7 cellular contexts compared by ENCODE assay signal in the genomic region with DNA sequence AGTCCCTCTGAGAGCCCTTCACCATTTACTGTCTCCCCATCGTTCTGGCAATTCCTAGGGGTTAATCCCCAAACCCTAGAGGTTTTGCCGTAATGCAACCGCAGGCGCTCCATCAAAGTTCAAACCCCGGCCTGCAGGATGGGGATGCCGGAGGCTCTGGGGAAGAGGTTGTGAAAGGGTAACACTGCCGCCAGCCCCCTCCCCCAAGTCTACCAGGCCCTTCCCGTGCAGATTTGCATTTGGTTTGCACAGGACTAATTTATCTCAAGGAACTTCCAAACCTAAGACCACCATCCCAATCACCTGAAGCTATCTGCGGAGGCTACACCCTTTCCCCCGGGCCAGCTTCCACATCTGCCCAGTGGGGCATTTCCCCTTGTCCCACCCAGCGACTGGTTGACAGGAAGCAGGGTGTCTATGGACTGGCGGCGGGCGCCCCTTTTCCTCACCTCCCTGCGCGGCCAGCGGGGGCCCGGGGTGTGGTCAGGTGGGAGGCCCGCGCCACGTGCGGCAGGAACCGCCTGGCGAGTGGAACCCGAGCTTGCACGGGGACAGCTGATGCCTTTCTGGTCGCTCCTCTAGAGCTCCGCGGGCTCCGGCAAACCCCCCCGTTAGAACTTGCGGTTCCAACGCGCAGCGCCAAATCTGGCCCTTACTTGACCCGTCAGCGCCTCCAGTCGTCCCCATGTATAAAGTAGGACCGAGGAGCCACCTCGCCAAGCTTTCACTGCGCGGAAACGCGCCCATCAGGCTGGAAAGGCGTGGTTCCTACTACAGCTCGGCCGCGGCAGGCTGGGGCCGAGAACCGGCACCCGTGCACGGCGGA. TPM values are rescaled to one million over a fixed set of nuclear protein-coding genes. Genes with fewer than 3 reads are reported as not detected.
DNase-seq lines count a peak whose midpoint lies in the region; ATAC-seq and TF ChIP-seq lines count a peak whose summit lies in the region.

No MANE protein-coding gene starts in this region.

- TF ChIP-seq EP300 in gastroesophageal sphincter (IDR thresholded peaks at IDR 0.05): no peak

- H3K4me1 ChIP-seq in gastroesophageal sphincter: peaks cover 0 to 21% (median 9%) of the 10 kb centered on the region in 3 donors
- H3K4me1 ChIP-seq in skeletal muscle satellite cell (ENCODE audit: control insufficient read depth, insufficient read depth, low read length): no peaks in the 10 kb centered on the region
- peaks cover 19% of the 10 kb centered on the region for H3K4me1 ChIP-seq in testis

- no peaks in the 10 kb centered on the region for H3K9me3 ChIP-seq in gastroesophageal sphincter
- no peaks in the 10 kb centered on the region for H3K9me3 ChIP-seq in skeletal muscle satellite cell (replicated peaks; ENCODE audit: low read length)
- H3K9me3 ChIP-seq in testis: no peaks in the 10 kb centered on the region

- 11 to 21% methylated on average over 3 to 10 of the region's 53 CpGs for WGBS in gastroesophageal sphincter (ENCODE audit: low coverage in 1 of 2), 2 donors
- 20 to 38% methylated on average over 14 to 53 of the region's 53 CpGs for WGBS in testis, 2 donors

- TF ChIP-seq CTCF in GM20000 (IDR thresholded peaks at IDR 0.05; ENCODE audit: extremely low read depth, missing control alignments) (no peak), gastroesophageal sphincter (IDR thresholded peaks at IDR 0.05) (no peak), testis (IDR thresholded peaks at IDR 0.05) (no peak)

- peak; percentile 48 for ATAC-seq in gastroesophageal sphincter
- ATAC-seq in HG02870 (IDR thresholded peaks at IDR 0.05; ENCODE audit: unreplicated experiment): no peak
- ATAC-seq in GM21526 (IDR thresholded peaks at IDR 0.05; ENCODE audit: low FRiP score, unreplicated experiment): no peak

- H3K27ac ChIP-seq in gastroesophageal sphincter (no peak overlapping the region), testis (no peak overlapping the region)

- DNase-seq in GM20000 (ENCODE audit: low spot score) (peak; percentile 46), SW480 (ENCODE audit: low spot score) (peak; percentile 48), testis (no peak)

- TF ChIP-seq POLR2A in gastroesophageal sphincter (IDR thresholded peaks at IDR 0.05) (peak in 1 of 2 donors; percentile 16), testis (IDR thresholded peaks at IDR 0.05) (no peak)

- H3K4me3 ChIP-seq in gastroesophageal sphincter (peak overlapping the region in 1 of 2 donors; percentile 16), skeletal muscle satellite cell (ENCODE audit: low read length) (peak overlapping the region; percentile 41), testis (peak overlapping the region in 1 of 2 donors; percentile 15)

- peaks cover 0 to 35% of the 10 kb centered on the region in 2 donors for H3K36me3 ChIP-seq in gastroesophageal sphincter
- H3K36me3 ChIP-seq in skeletal muscle satellite cell (ENCODE audit: insufficient read depth, low read length): peaks cover 24% of the 10 kb centered on the region
- H3K36me3 ChIP-seq in testis (ENCODE audit: low read depth, missing control alignments): no peaks in the 10 kb centered on the region

- H3K4me2 ChIP-seq in skeletal muscle satellite cell (ENCODE audit: low read length): peak overlapping the region; percentile 61

- intact Hi-C loops in testis (cut with DNase I; ENCODE audit: low total_unique reads): no loop called here

- peaks cover 25% of the 10 kb centered on the region for H3K27me3 ChIP-seq in gastroesophageal sphincter
- H3K27me3 ChIP-seq in skeletal muscle satellite cell (ENCODE audit: control insufficient read depth, insufficient read depth, low read length): no peaks in the 10 kb centered on the region
- H3K27me3 ChIP-seq in testis: no peaks in the 10 kb centered on the region

- H3K9ac ChIP-seq in skeletal muscle satellite cell (ENCODE audit: low read depth, low read length): no peak overlapping the region

RNA-seq across cellular contexts. Expression of gene SLC4A11, which starts 9.4 kb away (rescaled TPM):
- total RNA-seq in gastroesophageal sphincter (1 to 10 TPM in 1 of 4 donors, under 1 TPM in 2, not detected in 1; 0.31 to 3.3 (median 0.62) TPM), testis (10 to 100 TPM in 1 of 2 donors, 1 to 10 TPM in 1; 9.2 to 10.7 TPM)
- total RNA-seq in skeletal muscle satellite cell (2012; rRNA removed): 0.66 and 0.76 TPM in 2 replicates
- 10.7 TPM for polyA plus RNA-seq in testis (ENCODE audit: insufficient read depth, low read depth, low replicate concordance)

RNA-seq across cellular contexts. Expression of gene ITPA, which starts 39.1 kb away (rescaled TPM):
- total RNA-seq in gastroesophageal sphincter: 10 to 100 TPM; 23.5 to 26.8 (median 25.2) TPM
- total RNA-seq in skeletal muscle satellite cell (2012; rRNA removed): 32.3 and 38.0 TPM in 2 replicates
- total RNA-seq in testis: 10 to 100 TPM; 42.2 to 49.8 TPM
- polyA plus RNA-seq in testis (ENCODE audit: insufficient read depth, low read depth, low replicate concordance): 36.4 TPM

RNA-seq across cellular contexts. Expression of gene DDRGK1, which starts 43.9 kb away (rescaled TPM):
- total RNA-seq in gastroesophageal sphincter (10 to 100 TPM; 62.0 to 82.5 (median 69.8) TPM), testis (10 to 100 TPM; 78.9 to 93.8 TPM)
- 17.0 and 29.4 TPM in 2 replicates for total RNA-seq in skeletal muscle satellite cell (2012; rRNA removed)
- polyA plus RNA-seq in testis (ENCODE audit: insufficient read depth, low read depth, low replicate concordance): 57.2 TPM
